ENCODE assay signal across 9 cellular contexts in the genomic region with DNA sequence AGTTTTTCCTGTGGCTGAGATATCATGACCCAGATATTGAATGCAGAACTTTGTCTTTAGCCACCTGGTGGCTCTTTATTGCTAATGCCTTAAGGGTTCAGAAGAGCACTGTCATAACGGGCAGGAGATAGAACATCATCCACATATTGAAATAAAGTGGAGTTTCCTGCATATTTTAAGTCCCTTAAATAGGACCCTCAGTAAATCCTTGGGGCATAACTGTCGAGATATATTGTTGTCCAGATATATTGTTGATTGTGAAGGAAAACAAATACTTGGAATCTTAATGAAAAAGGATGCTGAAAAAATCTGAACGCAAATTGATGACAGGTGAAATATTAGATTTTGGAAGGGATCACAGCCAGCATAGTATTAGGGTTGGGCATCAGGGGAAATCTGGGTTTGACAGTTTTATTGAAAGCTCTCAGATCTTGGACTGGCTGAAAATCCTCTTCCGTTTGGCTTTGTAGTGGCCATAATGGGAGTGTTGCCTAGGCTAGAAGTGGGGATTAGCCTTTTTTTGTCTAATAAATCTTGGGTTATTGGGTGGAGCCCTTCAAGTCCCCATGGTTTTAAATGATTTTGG. TPM values are rescaled to one million over a fixed set of nuclear protein-coding genes. Genes with fewer than 3 reads are reported as not detected.
A peak's percentile ranks its signal among the peaks of the same experiment; 100 is the strongest.
DNase-seq lines count a peak whose midpoint lies in the region; ATAC-seq and TF ChIP-seq lines count a peak whose summit lies in the region.
"Had no signal": no experiment of that assay in that cellular context is flagged by ENCODE, and none has a peak within 500 bp of the region (broad histone marks: within the 10 kb centered on the region; RNA-seq: fewer than 3 reads in every experiment).

No MANE protein-coding gene starts in this region.

- peak; percentile 66 for TF ChIP-seq CTCF in osteocyte (IDR thresholded peaks at IDR 0.05)

- ATAC-seq in GM21825 (IDR thresholded peaks at IDR 0.05; ENCODE audit: unreplicated experiment) = peak; percentile 47
- ATAC-seq in HG03108 (IDR thresholded peaks at IDR 0.05; ENCODE audit: unreplicated experiment) = no peak

- H3K27me3 Mint-ChIP-seq in osteocyte (ENCODE audit: unreplicated experiment) = peaks cover 41% of the 10 kb centered on the region

- H3K4me1 Mint-ChIP-seq in osteocyte (ENCODE audit: unreplicated experiment) = peaks cover 10% of the 10 kb centered on the region

- peak overlapping the region; percentile 60 for H3K4me3 Mint-ChIP-seq in osteocyte (ENCODE audit: unreplicated experiment)
- H3K4me3 Mint-ChIP-seq: activated naive CD8-positive, alpha-beta T cell had no signal

- no peaks in the 10 kb centered on the region for H3K9me3 Mint-ChIP-seq in osteocyte (ENCODE audit: unreplicated experiment)

- peak; percentile 12 for DNase-seq in NCI-H345 (lab: John Stamatoyannopoulos, UW)
- no peak for DNase-seq in NCI-H345 treated with DMSO at 0.1 percent for 48 hours (lab: John Stamatoyannopoulos, UW; ENCODE audit: unreplicated experiment)
- peak; percentile 59 for DNase-seq in M059J (ENCODE audit: low read depth)
- peak; percentile 11 for DNase-seq in cerebellar cortex (ENCODE audit: low spot score)
- DNase-seq in osteocyte (ENCODE audit: extremely low spot score, unreplicated experiment) = no peak
- no peak for DNase-seq in GF-D8 (lab: John Stamatoyannopoulos, UW)

- H3K36me3 Mint-ChIP-seq in osteocyte (ENCODE audit: unreplicated experiment) = no peaks in the 10 kb centered on the region
- H3K36me3 Mint-ChIP-seq: activated naive CD8-positive, alpha-beta T cell had no signal

- no peak overlapping the region for H3K27ac Mint-ChIP-seq in osteocyte (ENCODE audit: unreplicated experiment)
- H3K27ac Mint-ChIP-seq: activated naive CD8-positive, alpha-beta T cell had no signal

RNA-seq across cellular contexts. Expression of a gene that starts 13.9 kb away (rescaled TPM):
- 7.5 and 9.1 TPM in 2 replicates for total RNA-seq in M059J (2014; rRNA removed; shearing (Covaris generic))
- total RNA-seq in osteocyte = 24.5 and 28.8 TPM in 2 replicates

Comparison
In these comparisons a context has a peak if more than half of its experiments do, and no peak if none do; other contexts are left out.
1. DNase-seq: peak in NCI-H345 (single experiment), M059J (single experiment) and cerebellar cortex (single experiment); none in NCI-H345 treated with DMSO at 0.1 percent for 48 hours (single experiment), osteocyte (single experiment) and GF-D8 (single experiment).